Comparison of ENCODE assay signal across 24 cellular contexts in the genomic region with DNA sequence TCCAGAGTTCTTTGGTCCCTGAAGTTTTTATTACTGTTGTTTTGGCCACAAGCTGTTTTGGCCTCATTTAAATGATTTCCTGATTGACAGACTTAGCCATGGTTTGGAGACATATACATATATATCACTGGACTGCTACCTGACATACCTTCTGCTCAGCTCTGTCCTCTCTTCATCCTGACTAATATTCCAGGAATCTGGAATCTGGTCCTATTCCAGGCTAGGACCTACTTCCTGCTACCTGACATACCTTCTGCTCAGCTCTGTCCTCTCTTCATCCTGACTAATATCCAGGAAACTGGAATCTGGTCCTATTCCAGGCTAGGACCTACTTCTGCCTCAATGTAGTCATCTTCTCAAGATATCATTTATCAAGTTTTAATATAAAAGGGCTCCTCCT.
DNase-seq lines count a peak whose midpoint lies in the region; ATAC-seq, FAIRE-seq and TF ChIP-seq lines count a peak whose summit lies in the region.
"Had no signal": no experiment of that assay in that cellular context is flagged by ENCODE, and none has a peak within 500 bp of the region (broad histone marks: within the 10 kb centered on the region; RNA-seq: fewer than 3 reads in every experiment).

No MANE protein-coding gene starts in this region.

- H3K4me3 Mint-ChIP-seq in activated naive CD4-positive, alpha-beta T cell treated with anti-CD3 and anti-CD28 coated beads for 36 hours: no peak overlapping the region
- H3K4me3 Mint-ChIP-seq: CD14-positive monocyte; CD4-positive, alpha-beta T cell; CD8-positive, alpha-beta memory T cell; GM23338; H9 had no signal

- intact Hi-C loops in PC-3 (cut with micrococcal nuclease): no loop called here
- intact Hi-C loops in activated naive CD4-positive, alpha-beta T cell treated with anti-CD3 and anti-CD28 coated beads for 36 hours (cut with micrococcal nuclease): no loop called here

- dilution Hi-C loops in keratinocyte (cut with MboI; ENCODE audit: extremely low pct_ligation_motif_present, low sequenced_read_pairs): no loop called here

- no peak overlapping the region for H3K27ac ChIP-seq in PC-3 (ENCODE audit: low read length)
- H3K27ac ChIP-seq in keratinocyte (ENCODE audit: control insufficient read depth, insufficient read depth, low read length): no peak overlapping the region
- H3K27ac ChIP-seq: 22Rv1; BLaER1 treated with 17β-estradiol and CSF1 and Interleukin-3, amounts not matched to agents 10 nM and 100 nM had no signal

- H2AFZ ChIP-seq in PC-3 (ENCODE audit: low read length): no peak overlapping the region
- H2AFZ ChIP-seq in keratinocyte (ENCODE audit: control insufficient read depth, low read length): no peak overlapping the region
- H2AFZ ChIP-seq: GM23338 had no signal

- TF ChIP-seq CTCF in PC-3 (conservative IDR thresholded peaks at IDR 0.05; ENCODE audit: low read depth, low read length): no peak
- no peak for TF ChIP-seq CTCF in epithelial cell of esophagus (IDR thresholded peaks at IDR 0.05; ENCODE audit: insufficient read depth, low read depth, low read length, missing control alignments)
- no peak for TF ChIP-seq CTCF in keratinocyte (optimal IDR thresholded peaks at IDR 0.05 in 1 of 3, IDR thresholded peaks at IDR 0.05 in 1 of 3, conservative IDR thresholded peaks at IDR 0.05 in 1 of 3; ENCODE audit: extremely low read depth in 1 of 3, insufficient read depth in 2 of 3, low read length in 3 of 3)

- H3K4me3 ChIP-seq in PC-3 (ENCODE audit: low read length) (no peak overlapping the region), epithelial cell of esophagus (ENCODE audit: low read length) (no peak overlapping the region), keratinocyte (ENCODE audit: control insufficient read depth in 2 of 3, extremely low read depth in 1 of 3, insufficient read depth in 2 of 3, low read depth in 1 of 3, low read length in 3 of 3) (no peak overlapping the region)
- H3K4me3 ChIP-seq: BLaER1 treated with 17β-estradiol and CSF1 and Interleukin-3, amounts not matched to agents 10 nM and 100 nM; GM12878; GM23338 had no signal

- POLR2A ChIA-PET in PC-3 (lab: Charles Lee; ENCODE audit: unreplicated experiment): no interaction called here

- H3K79me2 ChIP-seq in PC-3 (ENCODE audit: low read length): no peaks in the 10 kb centered on the region
- H3K79me2 ChIP-seq in keratinocyte (ENCODE audit: control insufficient read depth, insufficient read depth, low read length): no peaks in the 10 kb centered on the region

- DNase-seq in PC-3 (peak; percentile 47), epithelial cell of esophagus (ENCODE audit: low read depth) (peak; percentile 6), keratinocyte (ENCODE audit: low read depth, low spot score) (no peak), NCI-H146 (lab: John Stamatoyannopoulos, UW) (no peak)
- no peak for DNase-seq in activated naive CD4-positive, alpha-beta T cell treated with anti-CD3 and anti-CD28 coated beads for 36 hours
- DNase-seq: AML-193; BE2C; CD4-positive, alpha-beta T cell; CD8-positive, alpha-beta memory T cell; DMS 273 treated with DMSO at 0.1 percent for 48 hours; DMS79; EL; GDM1; H9 had no signal

- H3K36me3 ChIP-seq in PC-3 (ENCODE audit: low read depth, low read length) (no peaks in the 10 kb centered on the region), keratinocyte (ENCODE audit: control insufficient read depth in 2 of 2, extremely low read depth in 1 of 2, insufficient read depth in 2 of 2, low read length in 2 of 2) (no peaks in the 10 kb centered on the region)
- H3K36me3 ChIP-seq: BE2C; BLaER1 treated with 17β-estradiol and CSF1 and Interleukin-3, amounts not matched to agents 10 nM and 100 nM had no signal

- CTCF ChIA-PET in PC-3 (lab: Charles Lee): no interaction called here
- CTCF ChIA-PET in activated naive CD4-positive, alpha-beta T cell treated with anti-CD3 and anti-CD28 coated beads for 36 hours (lab: Charles Lee): no interaction called here

- no peaks in the 10 kb centered on the region for H3F3A ChIP-seq in PC-3 (ENCODE audit: low read length, unreplicated experiment)

- H3K9me1 ChIP-seq in keratinocyte (ENCODE audit: control insufficient read depth, extremely low read depth, insufficient read depth, low read length): no peaks in the 10 kb centered on the region

- no peaks in the 10 kb centered on the region for H3K4me1 Mint-ChIP-seq in activated naive CD4-positive, alpha-beta T cell treated with anti-CD3 and anti-CD28 coated beads for 36 hours (ENCODE audit: low read depth)
- H3K4me1 Mint-ChIP-seq: CD14-positive monocyte; CD8-positive, alpha-beta memory T cell had no signal

- no TSS peak for BruUV-seq in PC-3 (replicated peaks; lab: Mats Ljungman, UMichigan)

- no peaks in the 10 kb centered on the region for H3K27me3 Mint-ChIP-seq in activated naive CD4-positive, alpha-beta T cell treated with anti-CD3 and anti-CD28 coated beads for 36 hours (ENCODE audit: low read depth)
- H3K27me3 Mint-ChIP-seq: CD4-positive, alpha-beta T cell; CD8-positive, alpha-beta memory T cell had no signal

- 0 out of 2 replicates have a peak, but pooled peaks cover 4% of the 10 kb centered on the region for H3K9me2 ChIP-seq in PC-3 (replicated peaks; ENCODE audit: low read length)

- H4K20me1 ChIP-seq in PC-3 (ENCODE audit: low read length): no peaks in the 10 kb centered on the region
- H4K20me1 ChIP-seq in keratinocyte (ENCODE audit: control insufficient read depth, extremely low read depth, insufficient read depth, low read length): no peaks in the 10 kb centered on the region
- H4K20me1 ChIP-seq: BLaER1 treated with 17β-estradiol and CSF1 and Interleukin-3, amounts not matched to agents 10 nM and 100 nM had no signal

- no peaks in the 10 kb centered on the region for H3K9me3 ChIP-seq in PC-3 (ENCODE audit: low read length)
- no peaks in the 10 kb centered on the region for H3K9me3 ChIP-seq in keratinocyte (ENCODE audit: control insufficient read depth, low read depth, low read length)
- H3K9me3 ChIP-seq: BE2C had no signal

- ATAC-seq in PC-3: peak; percentile 43
- ATAC-seq in GM21717 (IDR thresholded peaks at IDR 0.05; ENCODE audit: unreplicated experiment): no peak
- ATAC-seq: GM12878, GM23338, HCT116 had no signal

- H3K4me1 ChIP-seq in PC-3 (ENCODE audit: insufficient read depth, low read length) (no peaks in the 10 kb centered on the region), keratinocyte (ENCODE audit: control insufficient read depth, extremely low read depth, insufficient read depth, low read length) (no peaks in the 10 kb centered on the region)
- H3K4me1 ChIP-seq: BE2C; BLaER1 treated with 17β-estradiol and CSF1 and Interleukin-3, amounts not matched to agents 10 nM and 100 nM had no signal

- no peaks in the 10 kb centered on the region for H3K27me3 ChIP-seq in PC-3 (ENCODE audit: low read length)
- H3K27me3 ChIP-seq in keratinocyte (ENCODE audit: control insufficient read depth, extremely low read depth, insufficient read depth, low read length): no peaks in the 10 kb centered on the region
- H3K27me3 ChIP-seq: BE2C; BLaER1 treated with 17β-estradiol and CSF1 and Interleukin-3, amounts not matched to agents 10 nM and 100 nM had no signal

- H3K9ac ChIP-seq in PC-3 (ENCODE audit: low read length): no peak overlapping the region
- no peak overlapping the region for H3K9ac ChIP-seq in keratinocyte (ENCODE audit: control insufficient read depth, extremely low read depth, insufficient read depth, low read length)
- H3K9ac ChIP-seq: BLaER1 treated with 17β-estradiol and CSF1 and Interleukin-3, amounts not matched to agents 10 nM and 100 nM had no signal

- no peaks in the 10 kb centered on the region for H3K9me3 Mint-ChIP-seq in activated naive CD4-positive, alpha-beta T cell treated with anti-CD3 and anti-CD28 coated beads for 36 hours
- H3K9me3 Mint-ChIP-seq: H9 had no signal

- peak; percentile 17 for FAIRE-seq in keratinocyte (lab: Jason Lieb, UNC)
- FAIRE-seq: A204.1, D721Med, GM12878, GM19239 had no signal

- no peak overlapping the region for H3K27ac Mint-ChIP-seq in activated naive CD4-positive, alpha-beta T cell treated with anti-CD3 and anti-CD28 coated beads for 36 hours
- H3K27ac Mint-ChIP-seq: CD14-positive monocyte; CD4-positive, alpha-beta T cell; CD8-positive, alpha-beta memory T cell; GM23338; H9 had no signal

- H3K4me2 ChIP-seq in PC-3 (ENCODE audit: low read length) (no peak overlapping the region), keratinocyte (ENCODE audit: control insufficient read depth, extremely low read depth, insufficient read depth, low read depth, low read length) (no peak overlapping the region)
- H3K4me2 ChIP-seq: BLaER1 treated with 17β-estradiol and CSF1 and Interleukin-3, amounts not matched to agents 10 nM and 100 nM; GM23338 had no signal

- H3K36me3 Mint-ChIP-seq in activated naive CD4-positive, alpha-beta T cell treated with anti-CD3 and anti-CD28 coated beads for 36 hours (ENCODE audit: low read depth): no peaks in the 10 kb centered on the region
- H3K36me3 Mint-ChIP-seq: CD14-positive monocyte; CD8-positive, alpha-beta memory T cell had no signal

Comparison
In these comparisons a context has a peak if more than half of its experiments do, and no peak if none do; other contexts are left out.
1. DNase-seq: peak in PC-3 (single experiment) and epithelial cell of esophagus (single experiment); none in keratinocyte (single experiment), activated naive CD4-positive, alpha-beta T cell treated with anti-CD3 and anti-CD28 coated beads for 36 hours (single experiment) and NCI-H146 (single experiment).